Comparison of ENCODE assay signal across 8 cellular contexts in genomic region chr2:70948350-70949003, GRCh38. TPM values are rescaled to one million over a fixed set of nuclear protein-coding genes. Genes with fewer than 3 reads are reported as not detected.
DNase-seq lines count a peak whose midpoint lies in the region; ATAC-seq and TF ChIP-seq lines count a peak whose summit lies in the region.

No MANE protein-coding gene starts in this region.

- peak overlapping the region; percentile 25 for H3K4me3 ChIP-seq in HAP-1
- peak overlapping the region; percentile 46 to 63 for H3K4me3 ChIP-seq in ascending aorta
- H3K4me3 ChIP-seq in sigmoid colon = peak overlapping the region in 3 of 4 donors; percentile 24 to 47 (median 36)

- peaks cover 13% of the 10 kb centered on the region for H3K4me1 Mint-ChIP-seq in T-helper 2 cell treated with Interferon-gamma antibody and Interleukin-4, amounts not matched to agents 5 μg/mL and 100 μg/mL, for 36 hours (ENCODE audit: low read depth)

- ATAC-seq in HG03442 (IDR thresholded peaks at IDR 0.05; ENCODE audit: unreplicated experiment) = no peak

- peaks cover 20% of the 10 kb centered on the region for H3K4me1 ChIP-seq in HAP-1
- H3K4me1 ChIP-seq in ascending aorta = no peaks in the 10 kb centered on the region
- peaks cover 0 to 11% (median 5%) of the 10 kb centered on the region in 4 donors for H3K4me1 ChIP-seq in sigmoid colon

- no peak overlapping the region for H3K27ac Mint-ChIP-seq in T-helper 2 cell treated with Interferon-gamma antibody and Interleukin-4, amounts not matched to agents 5 μg/mL and 100 μg/mL, for 36 hours

- no peaks in the 10 kb centered on the region for H3K9me3 Mint-ChIP-seq in T-helper 2 cell treated with Interferon-gamma antibody and Interleukin-4, amounts not matched to agents 5 μg/mL and 100 μg/mL, for 36 hours

- no peaks in the 10 kb centered on the region for H3K9me3 ChIP-seq in HAP-1
- H3K9me3 ChIP-seq in ascending aorta = no peaks in the 10 kb centered on the region
- H3K9me3 ChIP-seq in sigmoid colon = no peaks in the 10 kb centered on the region

- peak; percentile 56 for DNase-seq in DMS53 treated with DMSO at 0.1 percent for 48 hours (lab: John Stamatoyannopoulos, UW; ENCODE audit: unreplicated experiment)
- peak; percentile 53 to 94 for DNase-seq in HAP-1 (ENCODE audit: low spot score in 2 of 2)
- DNase-seq in NCI-H1048 (lab: John Stamatoyannopoulos, UW) = peak; percentile 17
- DNase-seq in T-helper 2 cell treated with Interferon-gamma antibody and Interleukin-4, amounts not matched to agents 5 μg/mL and 100 μg/mL, for 36 hours (ENCODE audit: low spot score) = peak; percentile 66
- DNase-seq in ascending aorta (ENCODE audit: low spot score in 2 of 2) = peak in 1 of 2 donors; percentile 88
- DNase-seq in hippocampal formation (lab: John Stamatoyannopoulos, UW) = peak; percentile 1 to 52
- peak; percentile 88 for DNase-seq in sigmoid colon

- 10 to 11% methylated on average over 26 of the region's 26 CpGs for WGBS in sigmoid colon, 2 donors

- TF ChIP-seq POLR2A in sigmoid colon (IDR thresholded peaks at IDR 0.05) = no peak

- peaks cover 17% of the 10 kb centered on the region for H3K27me3 Mint-ChIP-seq in T-helper 2 cell treated with Interferon-gamma antibody and Interleukin-4, amounts not matched to agents 5 μg/mL and 100 μg/mL, for 36 hours (ENCODE audit: low read depth)

- H3K36me3 ChIP-seq in HAP-1 (replicated peaks) = no peaks in the 10 kb centered on the region
- H3K36me3 ChIP-seq in ascending aorta = no peaks in the 10 kb centered on the region
- no peaks in the 10 kb centered on the region for H3K36me3 ChIP-seq in sigmoid colon

- peak; percentile 72 to 94 (median 85) for TF ChIP-seq CTCF in ascending aorta (IDR thresholded peaks at IDR 0.05)
- peak; percentile 49 to 82 (median 77) for TF ChIP-seq CTCF in sigmoid colon (IDR thresholded peaks at IDR 0.05)

- intact Hi-C loops in ascending aorta (cut with DNase I) (loop anchor here (1.0 to 2.0 kb wide), 2 partner anchors 77 to 86 kb away; no protein-coding TSS in a partner anchor), sigmoid colon (cut with DNase I) (loop anchor here (5.0 kb wide), 1 partner anchor 156 kb away; the partner anchor contains the start of gene FIGLA)

- no peaks in the 10 kb centered on the region for H3K36me3 Mint-ChIP-seq in T-helper 2 cell treated with Interferon-gamma antibody and Interleukin-4, amounts not matched to agents 5 μg/mL and 100 μg/mL, for 36 hours (ENCODE audit: low read depth)

- H3K27ac ChIP-seq in ascending aorta (no peak overlapping the region), sigmoid colon (no peak overlapping the region)

- no peak for TF ChIP-seq EP300 in sigmoid colon (IDR thresholded peaks at IDR 0.05)

- in situ Hi-C loops in HAP-1 (cut with MboI; ENCODE audit: low sequenced_read_pairs) = loop anchor here (5.0 to 25.0 kb wide), 4 partner anchors 76 to 636 kb away; partner anchors contain the start of genes FAM136A and FIGLA

- peak overlapping the region; percentile 84 for H3K4me3 Mint-ChIP-seq in T-helper 2 cell treated with Interferon-gamma antibody and Interleukin-4, amounts not matched to agents 5 μg/mL and 100 μg/mL, for 36 hours

- peaks cover 4% of the 10 kb centered on the region for H3K27me3 ChIP-seq in HAP-1 (ENCODE audit: low read depth)
- no peaks in the 10 kb centered on the region for H3K27me3 ChIP-seq in ascending aorta
- peaks cover 0 to 31% (median 0%) of the 10 kb centered on the region in 3 donors for H3K27me3 ChIP-seq in sigmoid colon

RNA-seq across cellular contexts. Expression of gene ATP6V1B1, which starts 12.8 kb away (rescaled TPM):
- total RNA-seq in ascending aorta (not detected), sigmoid colon (1 to 10 TPM in 1 of 4 donors, under 1 TPM in 1, not detected in 2; 0.66 to 1.9 TPM)
- polyA plus RNA-seq in sigmoid colon = under 1 TPM in 1 of 3 donors, not detected in 2; 0.16 TPM

RNA-seq across cellular contexts. Expression of gene ANKRD53, which starts 30.0 kb away (rescaled TPM):
- total RNA-seq in ascending aorta (1.4 TPM), sigmoid colon (1 to 10 TPM in 2 of 4 donors, under 1 TPM in 2; 0.49 to 1.9 (median 0.87) TPM)
- polyA plus RNA-seq in sigmoid colon = 1 to 10 TPM in 2 of 3 donors, not detected in 1; 1.0 to 1.2 TPM

RNA-seq across cellular contexts. Expression of gene TEX261, which starts 46.2 kb away (rescaled TPM):
- total RNA-seq in ascending aorta (133 TPM), sigmoid colon (10 to 100 TPM; 19.5 to 26.5 (median 22.8) TPM)
- 10 to 100 TPM; 12.0 to 47.6 (median 16.8) TPM for polyA plus RNA-seq in sigmoid colon

RNA-seq across cellular contexts. Expression of gene VAX2, which starts 48.1 kb away (rescaled TPM):
- total RNA-seq in ascending aorta (1.7 TPM), sigmoid colon (1 to 10 TPM in 1 of 4 donors, under 1 TPM in 1, not detected in 2; 0.83 to 1.8 TPM)
- polyA plus RNA-seq in sigmoid colon = under 1 TPM in 2 of 3 donors, not detected in 1; 0.07 to 0.60 TPM
